In the genomic region with DNA sequence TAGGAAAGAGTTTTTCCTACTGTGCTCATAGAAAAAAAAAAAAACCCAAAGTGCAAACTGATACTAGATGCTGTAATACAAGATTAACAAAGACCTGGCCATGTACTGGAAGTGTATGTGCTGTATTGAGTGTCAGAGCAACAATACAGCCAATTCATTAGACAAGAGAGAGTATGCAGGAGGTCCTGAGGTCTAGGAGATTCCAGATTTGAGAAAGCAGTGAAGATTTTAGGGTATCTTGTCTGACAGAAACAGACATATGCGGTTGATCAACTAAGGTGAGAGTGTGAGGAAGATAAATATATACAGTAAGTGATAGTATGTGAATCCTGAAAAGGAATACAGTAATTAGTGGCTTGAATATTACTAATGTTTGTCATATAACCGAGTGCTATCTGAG, we compare ENCODE assay signal across 16 cellular contexts. TPM values are rescaled to one million over a fixed set of nuclear protein-coding genes. Genes with fewer than 3 reads are reported as not detected.
A peak's percentile ranks its signal among the peaks of the same experiment; 100 is the strongest.
DNase-seq lines count a peak whose midpoint lies in the region; ATAC-seq and TF ChIP-seq lines count a peak whose summit lies in the region.
"Had no signal": no experiment of that assay in that cellular context is flagged by ENCODE, and none has a peak within 500 bp of the region (broad histone marks: within the 10 kb centered on the region; RNA-seq: fewer than 3 reads in every experiment).

No MANE protein-coding gene starts in this region.

- peak overlapping the region; percentile 96 for H3K4me3 Mint-ChIP-seq in activated CD4-positive, alpha-beta memory T cell treated with anti-CD3 and anti-CD28 coated beads, Interleukin-2, amount 10 ng/mL, durations not matched to agents 7 days and 5 days
- H3K4me3 Mint-ChIP-seq in natural killer cell (peak overlapping the region; percentile 100), mesothelial cell of epicardium (no peak overlapping the region), progenitor cell of endocrine pancreas (ENCODE audit: low read depth) (no peak overlapping the region)

- H3K36me3 Mint-ChIP-seq in activated CD4-positive, alpha-beta memory T cell treated with anti-CD3 and anti-CD28 coated beads, Interleukin-2, amount 10 ng/mL, durations not matched to agents 7 days and 5 days (ENCODE audit: low read depth), result peaks cover 29% of the 10 kb centered on the region
- no peaks in the 10 kb centered on the region for H3K36me3 Mint-ChIP-seq in natural killer cell
- no peaks in the 10 kb centered on the region for H3K36me3 Mint-ChIP-seq in mesothelial cell of epicardium
- no peaks in the 10 kb centered on the region for H3K36me3 Mint-ChIP-seq in progenitor cell of endocrine pancreas (ENCODE audit: insufficient read depth)

- TF ChIP-seq CTCF in natural killer cell (IDR thresholded peaks at IDR 0.05), result no peak
- no peak for TF ChIP-seq CTCF in mesothelial cell of epicardium (IDR thresholded peaks at IDR 0.05; ENCODE audit: unreplicated experiment)
- TF ChIP-seq CTCF in progenitor cell of endocrine pancreas (IDR thresholded peaks at IDR 0.05; ENCODE audit: unreplicated experiment), result no peak

- H3K27ac Mint-ChIP-seq in activated CD4-positive, alpha-beta memory T cell treated with anti-CD3 and anti-CD28 coated beads, Interleukin-2, amount 10 ng/mL, durations not matched to agents 7 days and 5 days, result peak overlapping the region; percentile 78
- H3K27ac Mint-ChIP-seq in natural killer cell (peak overlapping the region; percentile 90 to 99), mesothelial cell of epicardium (no peak overlapping the region), progenitor cell of endocrine pancreas (no peak overlapping the region)

- intact Hi-C loops in natural killer cell (cut with micrococcal nuclease), result loop anchor here (2.0 to 10.0 kb wide), 5 partner anchors 13 to 257 kb away; partner anchors contain the start of gene P2RY10

- peak; percentile 46 for ATAC-seq in HG02610 (IDR thresholded peaks at IDR 0.05; ENCODE audit: unreplicated experiment)
- ATAC-seq in natural killer cell, result peak; percentile 8 to 28 (median 13)
- ATAC-seq: left cardiac atrium had no signal

- peaks cover 45% of the 10 kb centered on the region for H3K4me1 Mint-ChIP-seq in activated CD4-positive, alpha-beta memory T cell treated with anti-CD3 and anti-CD28 coated beads, Interleukin-2, amount 10 ng/mL, durations not matched to agents 7 days and 5 days
- peaks cover 50 to 66% of the 10 kb centered on the region in 2 donors for H3K4me1 Mint-ChIP-seq in natural killer cell
- H3K4me1 Mint-ChIP-seq in mesothelial cell of epicardium, result no peaks in the 10 kb centered on the region
- H3K4me1 Mint-ChIP-seq in progenitor cell of endocrine pancreas (ENCODE audit: low read depth), result no peaks in the 10 kb centered on the region

- H3K4me3 ChIP-seq in GM08714 (ENCODE audit: low read length), result peak overlapping the region; percentile 75; the same call in 1 of the 2 replicates
- H3K4me3 ChIP-seq: PC-9, prostate gland, thyroid gland had no signal

- no peaks in the 10 kb centered on the region for H3K9me3 Mint-ChIP-seq in activated CD4-positive, alpha-beta memory T cell treated with anti-CD3 and anti-CD28 coated beads, Interleukin-2, amount 10 ng/mL, durations not matched to agents 7 days and 5 days
- no peaks in the 10 kb centered on the region for H3K9me3 Mint-ChIP-seq in natural killer cell
- peaks cover 12% of the 10 kb centered on the region for H3K9me3 Mint-ChIP-seq in mesothelial cell of epicardium
- peaks cover 3% of the 10 kb centered on the region for H3K9me3 Mint-ChIP-seq in progenitor cell of endocrine pancreas (ENCODE audit: low read depth)

- CTCF ChIA-PET in activated CD4-positive, alpha-beta memory T cell treated with anti-CD3 and anti-CD28 coated beads, Interleukin-2, amount 10 ng/mL, durations not matched to agents 7 days and 5 days (lab: Charles Lee), result interaction anchor here (1.1 kb wide), 1 partner anchor 20 kb away, joined by 3 read pairs; no protein-coding TSS in a partner anchor

- DNase-seq in activated CD4-positive, alpha-beta memory T cell treated with anti-CD3 and anti-CD28 coated beads, Interleukin-2, amount 10 ng/mL, durations not matched to agents 7 days and 5 days, result no peak
- DNase-seq in natural killer cell (no peak), NCI-H69 (lab: John Stamatoyannopoulos, UW) (no peak), mesothelial cell of epicardium (ENCODE audit: low spot score in 2 of 2, unreplicated experiment in 2 of 2) (no peak), progenitor cell of endocrine pancreas (ENCODE audit: low spot score, unreplicated experiment) (no peak)
- DNase-seq: hippocampal formation, left cardiac atrium, NCI-H1417, NCI-H510A treated with DMSO at 0.1 percent for 48 hours, PC-9, SK-N-SH, thyroid gland, WERI-Rb-1 had no signal

- POLR2A ChIA-PET in activated CD4-positive, alpha-beta memory T cell treated with anti-CD3 and anti-CD28 coated beads, Interleukin-2, amount 10 ng/mL, durations not matched to agents 7 days and 5 days (lab: Charles Lee), result interaction anchor here (0.7 to 2.9 kb wide), 12 partner anchors 9 to 218 kb away, joined by 3 to 17 read pairs (median 4); no protein-coding TSS in a partner anchor

- H3K27me3 Mint-ChIP-seq in activated CD4-positive, alpha-beta memory T cell treated with anti-CD3 and anti-CD28 coated beads, Interleukin-2, amount 10 ng/mL, durations not matched to agents 7 days and 5 days, result no peaks in the 10 kb centered on the region
- H3K27me3 Mint-ChIP-seq in natural killer cell (ENCODE audit: low read depth in 2 of 2) (no peaks in the 10 kb centered on the region), mesothelial cell of epicardium (ENCODE audit: low read depth) (no peaks in the 10 kb centered on the region), progenitor cell of endocrine pancreas (no peaks in the 10 kb centered on the region)

RNA-seq across cellular contexts. Expression of gene GPR174, which starts 3.0 kb away (rescaled TPM):
- 10 to 100 TPM; 27.0 to 29.0 TPM for total RNA-seq in activated CD4-positive, alpha-beta memory T cell treated with anti-CD3 and anti-CD28 coated beads, Interleukin-2, amount 10 ng/mL, durations not matched to agents 7 days and 5 days
- total RNA-seq in natural killer cell (10 to 100 TPM; 39.2 to 58.2 (median 51.4) TPM), mesothelial cell of epicardium (not detected in 3 replicates), progenitor cell of endocrine pancreas (not detected in 2 replicates)
- total RNA-seq: PC-9 had no signal

Comparison
In these comparisons a context has a peak if more than half of its experiments do, and no peak if none do; other contexts are left out.
1. H3K27ac Mint-ChIP-seq: peak in activated CD4-positive, alpha-beta memory T cell treated with anti-CD3 and anti-CD28 coated beads, Interleukin-2, amount 10 ng/mL, durations not matched to agents 7 days and 5 days (single experiment) and natural killer cell (2 of 2); none in mesothelial cell of epicardium (single experiment) and progenitor cell of endocrine pancreas (single experiment).
2. H3K4me3 Mint-ChIP-seq: peak in activated CD4-positive, alpha-beta memory T cell treated with anti-CD3 and anti-CD28 coated beads, Interleukin-2, amount 10 ng/mL, durations not matched to agents 7 days and 5 days (single experiment) and natural killer cell (single experiment); none in mesothelial cell of epicardium (single experiment) and progenitor cell of endocrine pancreas (single experiment).
3. RNA of gene GPR174, which starts 3.0 kb away (total RNA-seq): 39.2 to 58.2 TPM in natural killer cell and 27.0 to 29.0 TPM in activated CD4-positive, alpha-beta memory T cell treated with anti-CD3 and anti-CD28 coated beads, Interleukin-2, amount 10 ng/mL, durations not matched to agents 7 days and 5 days; not detected in mesothelial cell of epicardium and not detected in progenitor cell of endocrine pancreas; every median in the first group is over 10 times any median in the second.